18 cellular contexts compared by ENCODE assay signal in genomic region chr21:35204125-35204524, GRCh38.
DNase-seq lines count a peak whose midpoint lies in the region; ATAC-seq, FAIRE-seq and TF ChIP-seq lines count a peak whose summit lies in the region.
"Had no signal": no experiment of that assay in that cellular context is flagged by ENCODE, and none has a peak within 500 bp of the region (broad histone marks: within the 10 kb centered on the region; RNA-seq: fewer than 3 reads in every experiment).

No MANE protein-coding gene starts in this region.

- no peak overlapping the region for H3K4me3 ChIP-seq in heart right ventricle
- no peak overlapping the region for H3K4me3 ChIP-seq in brain microvascular endothelial cell (ENCODE audit: low read depth, low read length)
- no peak overlapping the region for H3K4me3 ChIP-seq in transverse colon
- no peak overlapping the region for H3K4me3 ChIP-seq in lower lobe of right lung
- H3K4me3 ChIP-seq: A549 had no signal

- peaks cover 9 to 23% of the 10 kb centered on the region in 2 donors for H3K4me1 Mint-ChIP-seq in natural killer cell

- H3K9me3 Mint-ChIP-seq in natural killer cell: no peaks in the 10 kb centered on the region
- H3K9me3 Mint-ChIP-seq: activated T-cell treated with anti-CD3 and anti-CD28 coated beads, Interleukin-2, amount 50 U/mL, for 72 hours had no signal

- H3K36me3 Mint-ChIP-seq in natural killer cell: no peaks in the 10 kb centered on the region

- in situ Hi-C loops in brain microvascular endothelial cell (cut with HindIII; ENCODE audit: low pct_ligation_motif_present, low sequenced_read_pairs) (no loop called here), transverse colon (cut with MboI; ENCODE audit: low pct_ligation_motif_present in 1 of 4, low pct_unique_long_range_greater_than_20kb in 1 of 4, low sequenced_read_pairs in 3 of 4) (loop anchor here in 1 of 4 donors (25.0 kb wide), 1 partner anchor 317 kb away; no protein-coding TSS in a partner anchor)

- ATAC-seq in heart right ventricle (no peak), Right ventricle myocardium inferior (no peak), natural killer cell (no peak), lower lobe of right lung (no peak)
- ATAC-seq: A549; stimulated activated naive CD8-positive, alpha-beta T cell treated with anti-CD3 and anti-CD28 coated beads, Interleukin-15, amount 100 ng/mL, for 72 hours had no signal

- no peak for FAIRE-seq in H54 (lab: Jason Lieb, UNC)
- FAIRE-seq: A549 had no signal

- no peaks in the 10 kb centered on the region for H3K36me3 ChIP-seq in heart right ventricle
- H3K36me3 ChIP-seq in brain microvascular endothelial cell (replicated peaks): no peaks in the 10 kb centered on the region
- no peaks in the 10 kb centered on the region for H3K36me3 ChIP-seq in transverse colon
- H3K36me3 ChIP-seq in lower lobe of right lung: no peaks in the 10 kb centered on the region
- H3K36me3 ChIP-seq: adrenal gland, left lung had no signal

- TF ChIP-seq CTCF in heart right ventricle (IDR thresholded peaks at IDR 0.05) (no peak), brain microvascular endothelial cell (IDR thresholded peaks at IDR 0.05; ENCODE audit: low read depth, low read length, missing control alignments) (no peak), natural killer cell (IDR thresholded peaks at IDR 0.05) (no peak), transverse colon (IDR thresholded peaks at IDR 0.05) (no peak), lower lobe of right lung (IDR thresholded peaks at IDR 0.05) (no peak)

- H3K27me3 Mint-ChIP-seq in natural killer cell (ENCODE audit: low read depth in 2 of 2): peaks cover 7 to 8% of the 10 kb centered on the region in 2 donors
- H3K27me3 Mint-ChIP-seq: stimulated activated naive CD8-positive, alpha-beta T cell treated with anti-CD3 and anti-CD28 coated beads, Interleukin-15, amount 100 ng/mL, for 72 hours had no signal

- no peak for TF ChIP-seq EP300 in transverse colon (IDR thresholded peaks at IDR 0.05; ENCODE audit: low read depth)

- H3K27me3 ChIP-seq in heart right ventricle (no peaks in the 10 kb centered on the region), brain microvascular endothelial cell (replicated peaks) (no peaks in the 10 kb centered on the region), transverse colon (no peaks in the 10 kb centered on the region), lower lobe of right lung (ENCODE audit: low read depth) (no peaks in the 10 kb centered on the region)
- H3K27me3 ChIP-seq: adrenal gland, left lung had no signal

- no peak for DNase-seq in heart right ventricle
- DNase-seq in Right ventricle myocardium inferior (ENCODE audit: missing footprints): no peak
- no peak for DNase-seq in brain microvascular endothelial cell
- no peak for DNase-seq in natural killer cell
- DNase-seq in transverse colon: no peak
- DNase-seq in central memory CD4-positive, alpha-beta T cell: no peak
- DNase-seq in H54 (ENCODE audit: insufficient read length, low spot score): no peak
- no peak for DNase-seq in lower lobe of right lung
- DNase-seq: activated CD4-positive, alpha-beta T cell treated with anti-CD3 and anti-CD28 coated beads, Interleukin-2, amount 50 U/mL, for 48 hours; activated T-cell treated with anti-CD3 and anti-CD28 coated beads, Interleukin-2, amount 50 U/mL, for 72 hours; adrenal gland; cortex of kidney; left lung; NCI-H1048; SHP77 treated with DMSO at 0.1 percent for 48 hours; stimulated activated naive CD8-positive, alpha-beta T cell treated with anti-CD3 and anti-CD28 coated beads, Interleukin-15, amount 100 ng/mL, for 72 hours; T-helper 9 cell had no signal

- peaks cover 4 to 63% (median 36%) of the 10 kb centered on the region in 9 donors for H3K4me1 ChIP-seq in heart right ventricle
- H3K4me1 ChIP-seq in transverse colon: peaks cover 0 to 26% (median 12%) of the 10 kb centered on the region in 4 donors
- H3K4me1 ChIP-seq in lower lobe of right lung: peaks cover 8% of the 10 kb centered on the region
- H3K4me1 ChIP-seq: adrenal gland had no signal

- peak overlapping the region; percentile 87 for H3K4me3 Mint-ChIP-seq in natural killer cell

- H3K27ac ChIP-seq in heart right ventricle (peak overlapping the region in 8 of 10 donors; percentile 34 to 84 (median 80)), brain microvascular endothelial cell (peak overlapping the region; percentile 72), transverse colon (peak overlapping the region; percentile 67 to 75 (median 70)), lower lobe of right lung (no peak overlapping the region)
- H3K27ac ChIP-seq: adrenal gland had no signal

- TF ChIP-seq POLR2A in transverse colon (IDR thresholded peaks at IDR 0.05) (no peak), H54 (IDR thresholded peaks at IDR 0.05; ENCODE audit: low read depth, low read length) (no peak)

- H3K9me3 ChIP-seq in heart right ventricle (no peaks in the 10 kb centered on the region), transverse colon (no peaks in the 10 kb centered on the region), lower lobe of right lung (no peaks in the 10 kb centered on the region)
- H3K9me3 ChIP-seq: A549, adrenal gland, left lung had no signal

- 80 to 88% methylated on average over 7 of the region's 7 CpGs for WGBS in heart right ventricle, 2 donors
- 89% methylated on average over 3 to 7 of the region's 7 CpGs for WGBS in transverse colon (ENCODE audit: low coverage in 1 of 2), 2 donors

- intact Hi-C loops in heart right ventricle (cut with DNase I): loop anchor here in 1 of 10 donors (10.0 kb wide), 1 partner anchor 309 kb away; no protein-coding TSS in a partner anchor
- intact Hi-C loops in Right ventricle myocardium inferior (cut with DNase I): loop anchor here (10.0 kb wide), 1 partner anchor 319 kb away; no protein-coding TSS in a partner anchor
- intact Hi-C loops in natural killer cell (cut with micrococcal nuclease): no loop called here
- intact Hi-C loops in transverse colon (cut with DNase I; ENCODE audit: low total_unique reads): no loop called here
- intact Hi-C loops in lower lobe of right lung (cut with DNase I): no loop called here

- H3K27ac Mint-ChIP-seq in natural killer cell: no peak overlapping the region
